1 cellular context compared by ENCODE assay signal in the genomic region with DNA sequence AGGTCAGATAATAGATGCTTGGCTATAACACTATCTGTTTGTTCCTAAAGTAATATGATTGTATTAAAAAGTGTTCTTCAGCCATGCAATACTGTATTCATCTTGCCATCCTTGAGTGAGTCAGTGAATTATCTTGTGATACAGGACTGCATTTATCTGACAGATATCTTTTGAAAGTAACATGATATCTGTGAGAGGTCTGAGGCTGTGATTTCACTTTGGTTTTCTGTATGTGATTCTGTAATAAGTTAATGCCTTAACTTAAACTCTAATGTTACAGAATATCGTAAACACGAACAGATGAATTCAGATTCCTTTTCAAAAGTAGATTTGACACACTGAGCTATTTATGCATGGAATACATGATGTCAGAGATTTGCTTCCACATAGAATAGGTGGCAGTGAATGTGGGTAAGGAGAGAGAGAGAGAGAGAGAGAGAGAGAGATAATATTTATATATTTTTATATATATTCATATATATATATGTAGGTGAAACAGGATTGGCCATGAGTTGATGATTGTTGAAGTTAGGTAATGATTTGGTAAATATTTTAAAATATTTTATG.
TF ChIP-seq lines count a peak whose summit lies in the region.

No MANE protein-coding gene starts in this region.

TF ChIP-seq in SK-N-SH treated with all-trans-retinoic acid at 6 μM for 48 hours, 23 proteins besides CTCF, POLR2A, EP300 and RAD21 (continued from another document):
- TF ChIP-seq PATZ1 (CRISPR knock-in tag; IDR thresholded peaks at IDR 0.05; ENCODE audit: borderline replicate concordance), result no peak
- no peak for TF ChIP-seq OSR1 (CRISPR knock-in tag; IDR thresholded peaks at IDR 0.05)
- TF ChIP-seq ZFP3 (CRISPR knock-in tag; IDR thresholded peaks at IDR 0.05), result no peak
- no peak; the same call in none of the 2 replicates for TF ChIP-seq ISL1 (CRISPR knock-in tag; IDR thresholded peaks at IDR 0.05)
- no peak for TF ChIP-seq GLIS3 (CRISPR knock-in tag; IDR thresholded peaks at IDR 0.05)
